Comparison of ENCODE assay signal across 26 cellular contexts in the genomic region with DNA sequence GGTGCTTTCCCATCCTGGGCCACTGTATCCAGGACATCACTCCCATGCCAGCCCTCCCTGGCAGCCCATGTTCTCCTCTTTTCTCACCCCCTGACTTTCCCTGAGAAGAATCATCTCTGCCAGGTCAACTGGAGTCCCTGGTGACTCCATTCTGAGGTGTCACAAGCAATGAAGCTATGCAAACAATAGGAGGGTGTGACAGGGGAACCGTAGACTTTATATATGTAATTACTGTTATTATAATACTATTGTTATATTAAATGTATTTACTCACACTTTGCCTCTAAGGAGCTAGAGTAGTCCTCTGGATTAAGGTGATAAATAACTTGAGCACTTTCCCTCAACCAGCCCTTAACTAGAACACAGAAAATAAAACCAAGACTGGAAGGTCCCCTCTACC. TPM values are rescaled to one million over a fixed set of nuclear protein-coding genes. Genes with fewer than 3 reads are reported as not detected.
DNase-seq lines count a peak whose midpoint lies in the region; TF ChIP-seq lines count a peak whose summit lies in the region.
"Had no signal": no experiment of that assay in that cellular context is flagged by ENCODE, and none has a peak within 500 bp of the region (broad histone marks: within the 10 kb centered on the region; RNA-seq: fewer than 3 reads in every experiment).

No MANE protein-coding gene starts in this region.

- H3K4me2 ChIP-seq in fibroblast of lung (ENCODE audit: extremely low read depth, insufficient read depth, low read length) (no peak overlapping the region), osteoblast (ENCODE audit: insufficient read depth, low read length) (no peak overlapping the region)

- no peak for TF ChIP-seq CTCF in fibroblast of lung (conservative IDR thresholded peaks at IDR 0.05 in 1 of 2, IDR thresholded peaks at IDR 0.05 in 1 of 2; ENCODE audit: low read depth in 1 of 2, low read length in 2 of 2)
- no peak for TF ChIP-seq CTCF in osteoblast (IDR thresholded peaks at IDR 0.05; ENCODE audit: extremely low read depth, low read depth, low read length)

- H4K20me1 ChIP-seq in fibroblast of lung (ENCODE audit: control insufficient read depth, extremely low read depth, insufficient read depth, low read length) (no peaks in the 10 kb centered on the region), osteoblast (ENCODE audit: insufficient read depth, low read length) (peaks cover 15% of the 10 kb centered on the region)

- no peaks in the 10 kb centered on the region for H3K9me3 ChIP-seq in fibroblast of lung (ENCODE audit: control insufficient read depth, insufficient read depth, low read depth, low read length)
- no peaks in the 10 kb centered on the region for H3K9me3 ChIP-seq in osteoblast (ENCODE audit: low read depth, low read length)

- H3K79me2 ChIP-seq in fibroblast of lung (ENCODE audit: control insufficient read depth, insufficient read depth, low read length) (no peaks in the 10 kb centered on the region), osteoblast (ENCODE audit: insufficient read depth, low read length) (no peaks in the 10 kb centered on the region)

- H3K27me3 Mint-ChIP-seq in activated CD4-positive, alpha-beta T cell treated with anti-CD3 and anti-CD28 coated beads, Interleukin-2, amount 10 ng/mL, durations not matched to agents 7 days and 5 days: no peaks in the 10 kb centered on the region
- H3K27me3 Mint-ChIP-seq: activated B cell treated with CpG ODN at 0.5 μM for 24 hours had no signal

- no peaks in the 10 kb centered on the region for H3K9me3 Mint-ChIP-seq in activated CD4-positive, alpha-beta T cell treated with anti-CD3 and anti-CD28 coated beads, Interleukin-2, amount 10 ng/mL, durations not matched to agents 7 days and 5 days
- H3K9me3 Mint-ChIP-seq: activated B cell treated with CpG ODN at 0.5 μM for 24 hours had no signal

- H3K27me3 ChIP-seq in fibroblast of lung (ENCODE audit: control insufficient read depth, insufficient read depth, low read length) (no peaks in the 10 kb centered on the region), osteoblast (ENCODE audit: insufficient read depth, low read length) (no peaks in the 10 kb centered on the region)

- POLR2A ChIA-PET in activated CD4-positive, alpha-beta T cell treated with anti-CD3 and anti-CD28 coated beads, Interleukin-2, amount 10 ng/mL, durations not matched to agents 7 days and 5 days (lab: Charles Lee): no interaction called here

- H3K4me3 Mint-ChIP-seq in activated CD4-positive, alpha-beta T cell treated with anti-CD3 and anti-CD28 coated beads, Interleukin-2, amount 10 ng/mL, durations not matched to agents 7 days and 5 days: no peak overlapping the region
- H3K4me3 Mint-ChIP-seq: activated B cell treated with CpG ODN at 0.5 μM for 24 hours had no signal

- H3K4me3 ChIP-seq in fibroblast of lung (replicated peaks in 1 of 4; ENCODE audit: control extremely low read depth in 1 of 4, insufficient read depth in 1 of 4, low read depth in 3 of 4, low read length in 4 of 4) (no peak overlapping the region), osteoblast (ENCODE audit: insufficient read depth, low read length) (no peak overlapping the region)

- peaks cover 29% of the 10 kb centered on the region for H3K4me1 Mint-ChIP-seq in activated CD4-positive, alpha-beta T cell treated with anti-CD3 and anti-CD28 coated beads, Interleukin-2, amount 10 ng/mL, durations not matched to agents 7 days and 5 days

- CTCF ChIA-PET in activated CD4-positive, alpha-beta T cell treated with anti-CD3 and anti-CD28 coated beads, Interleukin-2, amount 10 ng/mL, durations not matched to agents 7 days and 5 days (lab: Charles Lee): interaction anchor here (1.3 to 5.5 kb wide), 5 partner anchors 13 to 74 kb away, joined by 3 to 52 read pairs (median 6); partner anchors contain the start of genes ARHGEF40 and TMEM253

- H3K36me3 ChIP-seq in fibroblast of lung (ENCODE audit: control insufficient read depth, insufficient read depth, low read length) (peaks cover 10% of the 10 kb centered on the region), osteoblast (ENCODE audit: insufficient read depth, low read length) (peaks cover 45% of the 10 kb centered on the region)

- peak overlapping the region; percentile 46 for H3K27ac Mint-ChIP-seq in activated CD4-positive, alpha-beta T cell treated with anti-CD3 and anti-CD28 coated beads, Interleukin-2, amount 10 ng/mL, durations not matched to agents 7 days and 5 days

- no peak overlapping the region for H3K9ac ChIP-seq in fibroblast of lung (ENCODE audit: insufficient read depth, low read length)

- H3K4me1 ChIP-seq in fibroblast of lung (ENCODE audit: control insufficient read depth, extremely low read depth, insufficient read depth, low read length) (peaks cover 11% of the 10 kb centered on the region), osteoblast (ENCODE audit: insufficient read depth, low read length) (peaks cover 10% of the 10 kb centered on the region)

- H3K36me3 Mint-ChIP-seq in activated CD4-positive, alpha-beta T cell treated with anti-CD3 and anti-CD28 coated beads, Interleukin-2, amount 10 ng/mL, durations not matched to agents 7 days and 5 days (ENCODE audit: low read depth): no peaks in the 10 kb centered on the region

- DNase-seq in activated CD4-positive, alpha-beta T cell treated with anti-CD3 and anti-CD28 coated beads, Interleukin-2, amount 10 ng/mL, durations not matched to agents 7 days and 5 days: no peak
- DNase-seq in activated CD4-positive, alpha-beta T cell treated with anti-CD3 and anti-CD28 coated beads for 1 hour: no peak
- DNase-seq in NCI-H69 (lab: John Stamatoyannopoulos, UW): peak; percentile 50
- no peak for DNase-seq in fibroblast of lung (ENCODE audit: low read depth in 2 of 2)
- peak; percentile 67 for DNase-seq in osteoblast (ENCODE audit: insufficient read length, low spot score, missing footprints)
- DNase-seq in COR-L47 (lab: John Stamatoyannopoulos, UW): no peak
- no peak for DNase-seq in SHP77 treated with DMSO at 0.1 percent for 48 hours (lab: John Stamatoyannopoulos, UW)
- DNase-seq in COLO829 (ENCODE audit: low spot score): no peak
- DNase-seq: activated B cell treated with CpG ODN at 0.5 μM for 24 hours; activated effector memory CD4-positive, alpha-beta T cell treated with Interleukin-2 at 50 U/mL for 16 hours; amygdala; NK-92 treated with Interleukin-12 subunit alpha and Interleukin-12 subunit beta, amount 100 ng/mL, for 24 hours; stimulated activated CD4-positive, alpha-beta T cell treated with anti-CD3 and anti-CD28 coated beads, Interleukin-12 subunit alpha, Interleukin-12 subunit beta, amount 100 ng/mL, for 4 hours; stimulated activated naive CD8-positive, alpha-beta T cell treated with anti-CD3 and anti-CD28 coated beads, Interleukin-15, Interleukin-2, amounts not matched to agents 100 U/mL and 50 U/mL, for 24 hours; T-helper 2 cell had no signal

- H2AFZ ChIP-seq in fibroblast of lung (ENCODE audit: low read length) (no peak overlapping the region), osteoblast (ENCODE audit: low read length) (no peak overlapping the region)

- peak overlapping the region; percentile 30 for H3K27ac ChIP-seq in fibroblast of lung (ENCODE audit: insufficient read depth, low read length)
- H3K27ac ChIP-seq in osteoblast (ENCODE audit: low read depth, low read length): no peak overlapping the region
- H3K27ac ChIP-seq: C4-2B had no signal

RNA-seq across cellular contexts. Expression of gene ZNF219, which starts 9.2 kb away (rescaled TPM):
- total RNA-seq in activated CD4-positive, alpha-beta T cell treated with anti-CD3 and anti-CD28 coated beads, Interleukin-2, amount 10 ng/mL, durations not matched to agents 7 days and 5 days: 1 to 10 TPM; 5.0 to 6.2 TPM
- 3.9 and 4.6 TPM in 2 replicates for total RNA-seq in fibroblast of lung
- 2.2 and 2.4 TPM in 2 replicates for polyA plus RNA-seq in fibroblast of lung
- 3.4 and 5.2 TPM in 2 replicates for polyA plus RNA-seq in fibroblast of lung (2012)
- polyA minus RNA-seq in fibroblast of lung (ENCODE audit: low replicate concordance): 1.1 and 2.3 TPM in 2 replicates
- total RNA-seq in osteoblast: 8.3 and 9.4 TPM in 2 replicates

RNA-seq across cellular contexts. Expression of gene TMEM253, which starts 11.6 kb away (rescaled TPM):
- not detected for total RNA-seq in activated CD4-positive, alpha-beta T cell treated with anti-CD3 and anti-CD28 coated beads, Interleukin-2, amount 10 ng/mL, durations not matched to agents 7 days and 5 days
- not detected in 2 replicates for total RNA-seq in fibroblast of lung
- 0.05 and 0.11 TPM in 2 replicates for polyA plus RNA-seq in fibroblast of lung
- polyA plus RNA-seq in fibroblast of lung (2012): 0.07 TPM in 1 of 2 replicates, not detected in the other
- not detected in 2 replicates for polyA minus RNA-seq in fibroblast of lung (ENCODE audit: low replicate concordance)
- not detected in 2 replicates for total RNA-seq in osteoblast
- total RNA-seq: A172, activated B cell treated with CpG ODN at 0.5 μM for 24 hours, Daoy, endothelial cell of umbilical vein, frontal cortex, LHCN-M2, pulmonary artery endothelial cell, RPMI7951 had no signal

RNA-seq across cellular contexts. Expression of gene ARHGEF40, which starts 19.2 kb away (rescaled TPM):
- total RNA-seq in activated CD4-positive, alpha-beta T cell treated with anti-CD3 and anti-CD28 coated beads, Interleukin-2, amount 10 ng/mL, durations not matched to agents 7 days and 5 days: under 1 TPM in 1 of 2 experiments, not detected in 1; 0.22 TPM
- 23.6 and 24.7 TPM in 2 replicates for total RNA-seq in fibroblast of lung
- 18.2 and 34.6 TPM in 2 replicates for polyA plus RNA-seq in fibroblast of lung
- polyA plus RNA-seq in fibroblast of lung (2012): 16.0 and 24.4 TPM in 2 replicates
- polyA minus RNA-seq in fibroblast of lung (ENCODE audit: low replicate concordance): 93.2 and 115 TPM in 2 replicates
- total RNA-seq in osteoblast: 33.3 and 35.4 TPM in 2 replicates

RNA-seq across cellular contexts. Expression of gene RNASE8, which starts 31.6 kb away (rescaled TPM):
- total RNA-seq in activated CD4-positive, alpha-beta T cell treated with anti-CD3 and anti-CD28 coated beads, Interleukin-2, amount 10 ng/mL, durations not matched to agents 7 days and 5 days: not detected
- total RNA-seq in fibroblast of lung: not detected in 2 replicates
- polyA plus RNA-seq in fibroblast of lung: not detected in 2 replicates
- polyA plus RNA-seq in fibroblast of lung (2012): not detected in 2 replicates
- not detected in 2 replicates for polyA minus RNA-seq in fibroblast of lung (ENCODE audit: low replicate concordance)
- total RNA-seq in osteoblast: not detected in 2 replicates
- total RNA-seq: A172, activated B cell treated with CpG ODN at 0.5 μM for 24 hours, Daoy, endothelial cell of umbilical vein, frontal cortex, left lobe of liver, LHCN-M2, mucosa of gallbladder, pulmonary artery endothelial cell, RPMI7951, ureter had no signal
- polyA plus RNA-seq: endothelial cell of umbilical vein had no signal

RNA-seq across cellular contexts. Expression of gene RNASE7, which starts 47.1 kb away (rescaled TPM):
- not detected for total RNA-seq in activated CD4-positive, alpha-beta T cell treated with anti-CD3 and anti-CD28 coated beads, Interleukin-2, amount 10 ng/mL, durations not matched to agents 7 days and 5 days
- total RNA-seq in fibroblast of lung: not detected in 2 replicates
- not detected in 2 replicates for polyA plus RNA-seq in fibroblast of lung
- not detected in 2 replicates for polyA plus RNA-seq in fibroblast of lung (2012)
- not detected in 2 replicates for polyA minus RNA-seq in fibroblast of lung (ENCODE audit: low replicate concordance)
- not detected in 2 replicates for total RNA-seq in osteoblast
- total RNA-seq: A172, activated B cell treated with CpG ODN at 0.5 μM for 24 hours, Daoy, endothelial cell of umbilical vein, frontal cortex, LHCN-M2, pulmonary artery endothelial cell, RPMI7951 had no signal
- polyA plus RNA-seq: endothelial cell of umbilical vein had no signal

Comparison
In these comparisons a context has a peak if more than half of its experiments do, and no peak if none do; other contexts are left out.
1. DNase-seq: peak in NCI-H69 (single experiment) and osteoblast (single experiment); none in activated CD4-positive, alpha-beta T cell treated with anti-CD3 and anti-CD28 coated beads, Interleukin-2, amount 10 ng/mL, durations not matched to agents 7 days and 5 days (single experiment), activated CD4-positive, alpha-beta T cell treated with anti-CD3 and anti-CD28 coated beads for 1 hour (single experiment), fibroblast of lung (0 of 2), COR-L47 (single experiment), SHP77 treated with DMSO at 0.1 percent for 48 hours (single experiment) and COLO829 (single experiment).
2. RNA of gene ARHGEF40, which starts 19.2 kb away (total RNA-seq): 33.3 to 35.4 TPM in osteoblast and 23.6 to 24.7 TPM in fibroblast of lung; 0.22 TPM in activated CD4-positive, alpha-beta T cell treated with anti-CD3 and anti-CD28 coated beads, Interleukin-2, amount 10 ng/mL, durations not matched to agents 7 days and 5 days; every median in the first group is over 10 times any median in the second.